In genomic region chr1:51433269-51433971, GRCh38 we compare ENCODE assay signal across 8 cellular contexts.
DNase-seq lines count a peak whose midpoint lies in the region; ATAC-seq and TF ChIP-seq lines count a peak whose summit lies in the region.

No MANE protein-coding gene starts in this region.

- H3K4me1 ChIP-seq in DND-41 (ENCODE audit: insufficient read depth, low read length) (peaks cover 27% of the 10 kb centered on the region), neural progenitor cell (no peaks in the 10 kb centered on the region)
- peaks cover 23% of the 10 kb centered on the region for H3K4me1 ChIP-seq in effector memory CD4-positive, alpha-beta T cell (ENCODE audit: control insufficient read depth, insufficient read depth, low read length, poor library complexity, severe bottlenecking)

- H3K36me3 ChIP-seq in DND-41 (ENCODE audit: insufficient read depth, low read length) (peaks cover 7% of the 10 kb centered on the region; the same call in 1 of the 2 replicates), neural progenitor cell (no peaks in the 10 kb centered on the region)
- peaks cover 1% of the 10 kb centered on the region for H3K36me3 ChIP-seq in effector memory CD4-positive, alpha-beta T cell (ENCODE audit: control insufficient read depth, insufficient read depth, low read length)

- H3K9me3 Mint-ChIP-seq in naive B cell (peaks cover 0 to 2% (median 1%) of the 10 kb centered on the region in 7 donors), neural progenitor cell (no peaks in the 10 kb centered on the region)

- no peak overlapping the region for H3K9ac ChIP-seq in DND-41 (ENCODE audit: low read depth, low read length)
- no peak overlapping the region for H3K9ac ChIP-seq in neural progenitor cell

- TF ChIP-seq CTCF in DND-41 (IDR thresholded peaks at IDR 0.05; ENCODE audit: borderline replicate concordance, extremely low read depth, low read length, poor library complexity, severe bottlenecking) = no peak
- no peak for TF ChIP-seq CTCF in neural progenitor cell (IDR thresholded peaks at IDR 0.05)

- no peaks in the 10 kb centered on the region for H3K9me3 ChIP-seq in DND-41 (ENCODE audit: insufficient read depth, low read length, severe bottlenecking)
- H3K9me3 ChIP-seq in effector memory CD4-positive, alpha-beta T cell (ENCODE audit: control insufficient read depth, low read length) = no peaks in the 10 kb centered on the region
- no peaks in the 10 kb centered on the region for H3K9me3 ChIP-seq in neural progenitor cell (ENCODE audit: low read depth)

- H4K20me1 ChIP-seq in DND-41 (ENCODE audit: insufficient read depth, low read length) (no peaks in the 10 kb centered on the region), neural progenitor cell (ENCODE audit: low read depth) (no peaks in the 10 kb centered on the region)

- H3K4me3 ChIP-seq in DND-41 (ENCODE audit: low read depth in 1 of 2, low read length in 2 of 2) (no peak overlapping the region), neural progenitor cell (no peak overlapping the region)
- no peak overlapping the region for H3K4me3 ChIP-seq in effector memory CD4-positive, alpha-beta T cell (ENCODE audit: insufficient read depth, low read depth, low read length, poor library complexity, severe bottlenecking)

- no peak overlapping the region for H3K4me2 ChIP-seq in DND-41 (ENCODE audit: insufficient read depth, low read length)
- no peak overlapping the region for H3K4me2 ChIP-seq in neural progenitor cell

- no peaks in the 10 kb centered on the region for H3F3A ChIP-seq in neural progenitor cell (ENCODE audit: low read depth)

- H3K27ac Mint-ChIP-seq in naive B cell = peak overlapping the region in 4 of 6 donors; percentile 3 to 70 (median 46)
- no peak overlapping the region for H3K27ac Mint-ChIP-seq in neural progenitor cell

- peaks cover 17 to 18% of the 10 kb centered on the region in 2 donors for H3K36me3 Mint-ChIP-seq in naive B cell
- peaks cover 2% of the 10 kb centered on the region for H3K36me3 Mint-ChIP-seq in neural progenitor cell

- DNase-seq in DND-41 (no peak), KBM-7 (peak; percentile 45), naive B cell (no peak), neural progenitor cell (ENCODE audit: low spot score) (no peak)
- peak; percentile 1 for DNase-seq in central memory CD4-positive, alpha-beta T cell
- no peak for DNase-seq in effector memory CD4-positive, alpha-beta T cell
- DNase-seq in stimulated activated CD4-positive, alpha-beta T cell treated with anti-CD3 and anti-CD28 coated beads, Interleukin-2, amount 100 ng/mL, for 24 hours = no peak
- no peak for DNase-seq in NK-92 treated with Interleukin-12 subunit alpha and Interleukin-12 subunit beta, amount 100 ng/mL, for 24 hours (lab: John Stamatoyannopoulos, UW)

- H3K4me1 Mint-ChIP-seq in naive B cell = peaks cover 26 to 27% (median 26%) of the 10 kb centered on the region in 3 donors
- no peaks in the 10 kb centered on the region for H3K4me1 Mint-ChIP-seq in neural progenitor cell

- H3K27ac ChIP-seq in DND-41 (ENCODE audit: low read length) = peak overlapping the region; percentile 6
- no peak overlapping the region for H3K27ac ChIP-seq in effector memory CD4-positive, alpha-beta T cell (ENCODE audit: insufficient read depth, low read length, poor library complexity, severe bottlenecking)
- H3K27ac ChIP-seq in neural progenitor cell = no peak overlapping the region

- peak; percentile 78 for ATAC-seq in DND-41 (ENCODE audit: insufficient read depth, low read depth)
- ATAC-seq in naive B cell (ENCODE audit: low read depth in 2 of 2) = no peak

- no peak overlapping the region for H2AFZ ChIP-seq in DND-41 (ENCODE audit: low read depth, low read length)
- no peak overlapping the region for H2AFZ ChIP-seq in neural progenitor cell (replicated peaks)

- H3K79me2 ChIP-seq in DND-41 (ENCODE audit: insufficient read depth, low read length) (no peaks in the 10 kb centered on the region), neural progenitor cell (ENCODE audit: low read depth) (no peaks in the 10 kb centered on the region)

- in situ Hi-C loops in KBM-7 (cut with MboI; ENCODE audit: low pct_unique_long_range_greater_than_20kb, low sequenced_read_pairs) = no loop called here

- H3K27me3 ChIP-seq in DND-41 (ENCODE audit: insufficient read depth, low read length, poor library complexity) (no peaks in the 10 kb centered on the region), neural progenitor cell (no peaks in the 10 kb centered on the region)
- H3K27me3 ChIP-seq in effector memory CD4-positive, alpha-beta T cell (replicated peaks; ENCODE audit: control insufficient read depth, insufficient read depth, low read length, poor library complexity, severe bottlenecking) = no peaks in the 10 kb centered on the region

- H3K27me3 Mint-ChIP-seq in naive B cell (no peaks in the 10 kb centered on the region), neural progenitor cell (ENCODE audit: insufficient read depth, low read depth) (no peaks in the 10 kb centered on the region)

- H3K4me3 Mint-ChIP-seq in naive B cell (peak overlapping the region in 2 of 8 donors; percentile 1 to 18), neural progenitor cell (no peak overlapping the region)

Comparison
In these comparisons a context has a peak if more than half of its experiments do, and no peak if none do; other contexts are left out.
1. DNase-seq: peak in KBM-7 (single experiment) and central memory CD4-positive, alpha-beta T cell (single experiment); none in DND-41 (single experiment), naive B cell (single experiment), effector memory CD4-positive, alpha-beta T cell (0 of 3), stimulated activated CD4-positive, alpha-beta T cell treated with anti-CD3 and anti-CD28 coated beads, Interleukin-2, amount 100 ng/mL, for 24 hours (0 of 2), neural progenitor cell (single experiment) and NK-92 treated with Interleukin-12 subunit alpha and Interleukin-12 subunit beta, amount 100 ng/mL, for 24 hours (single experiment).